In genomic region chr4:149914521-149915115, GRCh38 we compare ENCODE assay signal across 8 cellular contexts.
DNase-seq lines count a peak whose midpoint lies in the region; FAIRE-seq and TF ChIP-seq lines count a peak whose summit lies in the region.

No MANE protein-coding gene starts in this region.

- intact Hi-C loops in activated CD4-positive, alpha-beta memory T cell treated with anti-CD3 and anti-CD28 coated beads for 36 hours (cut with micrococcal nuclease), result no loop called here

- TF ChIP-seq CTCF in BE2C (IDR thresholded peaks at IDR 0.05; ENCODE audit: low read depth, low read length) (peak; percentile 97), GM12864 (IDR thresholded peaks at IDR 0.05; ENCODE audit: low read depth, low read length, missing control alignments) (peak; percentile 82), HFF-Myc (IDR thresholded peaks at IDR 0.05; ENCODE audit: low read depth, low read length, missing control alignments) (peak; percentile 88), keratinocyte (optimal IDR thresholded peaks at IDR 0.05 in 1 of 3, IDR thresholded peaks at IDR 0.05 in 1 of 3, conservative IDR thresholded peaks at IDR 0.05 in 1 of 3; ENCODE audit: extremely low read depth in 1 of 3, insufficient read depth in 2 of 3, low read length in 3 of 3) (peak; percentile 58 to 69 (median 67))

- no peak overlapping the region for H3K4me3 Mint-ChIP-seq in activated CD4-positive, alpha-beta memory T cell treated with anti-CD3 and anti-CD28 coated beads for 36 hours

- H3K27ac Mint-ChIP-seq in activated CD4-positive, alpha-beta memory T cell treated with anti-CD3 and anti-CD28 coated beads for 36 hours, result no peak overlapping the region

- no peaks in the 10 kb centered on the region for H3K9me1 ChIP-seq in keratinocyte (ENCODE audit: control insufficient read depth, extremely low read depth, insufficient read depth, low read length)

- no peak overlapping the region for H3K4me2 ChIP-seq in keratinocyte (ENCODE audit: control insufficient read depth, extremely low read depth, insufficient read depth, low read depth, low read length)

- H3K27me3 ChIP-seq in BE2C (no peaks in the 10 kb centered on the region), keratinocyte (ENCODE audit: control insufficient read depth, extremely low read depth, insufficient read depth, low read length) (no peaks in the 10 kb centered on the region)

- H3K36me3 Mint-ChIP-seq in activated CD4-positive, alpha-beta memory T cell treated with anti-CD3 and anti-CD28 coated beads for 36 hours, result no peaks in the 10 kb centered on the region

- no peaks in the 10 kb centered on the region for H3K4me1 Mint-ChIP-seq in activated CD4-positive, alpha-beta memory T cell treated with anti-CD3 and anti-CD28 coated beads for 36 hours (ENCODE audit: low read depth)

- H3K9ac ChIP-seq in keratinocyte (ENCODE audit: control insufficient read depth, extremely low read depth, insufficient read depth, low read length), result no peak overlapping the region

- no peaks in the 10 kb centered on the region for H3K36me3 ChIP-seq in BE2C
- no peaks in the 10 kb centered on the region for H3K36me3 ChIP-seq in keratinocyte (ENCODE audit: control insufficient read depth in 2 of 2, extremely low read depth in 1 of 2, insufficient read depth in 2 of 2, low read length in 2 of 2)

- no peaks in the 10 kb centered on the region for H4K20me1 ChIP-seq in keratinocyte (ENCODE audit: control insufficient read depth, extremely low read depth, insufficient read depth, low read length)

- dilution Hi-C loops in keratinocyte (cut with MboI; ENCODE audit: extremely low pct_ligation_motif_present, low sequenced_read_pairs), result no loop called here

- H3K4me3 ChIP-seq in BE2C (ENCODE audit: low read depth, low read length) (no peak overlapping the region), GM12864 (ENCODE audit: low read depth, low read length) (no peak overlapping the region), HFF-Myc (replicated peaks; ENCODE audit: low read depth, low read length) (no peak overlapping the region), keratinocyte (ENCODE audit: control insufficient read depth in 2 of 3, extremely low read depth in 1 of 3, insufficient read depth in 2 of 3, low read depth in 1 of 3, low read length in 3 of 3) (no peak overlapping the region)

- peak; percentile 55 for FAIRE-seq in keratinocyte (lab: Jason Lieb, UNC)

- CTCF ChIA-PET in activated CD4-positive, alpha-beta memory T cell treated with anti-CD3 and anti-CD28 coated beads for 36 hours (lab: Charles Lee), result no interaction called here

- H3K4me1 ChIP-seq in BE2C (peaks cover 9% of the 10 kb centered on the region), keratinocyte (ENCODE audit: control insufficient read depth, extremely low read depth, insufficient read depth, low read length) (no peaks in the 10 kb centered on the region)

- POLR2A ChIA-PET in activated CD4-positive, alpha-beta memory T cell treated with anti-CD3 and anti-CD28 coated beads for 36 hours (lab: Charles Lee), result no interaction called here

- peaks cover 5% of the 10 kb centered on the region for H3K27me3 Mint-ChIP-seq in activated CD4-positive, alpha-beta memory T cell treated with anti-CD3 and anti-CD28 coated beads for 36 hours

- no peak overlapping the region for H3K27ac ChIP-seq in keratinocyte (ENCODE audit: control insufficient read depth, insufficient read depth, low read length)

- H3K9me3 Mint-ChIP-seq in activated CD4-positive, alpha-beta memory T cell treated with anti-CD3 and anti-CD28 coated beads for 36 hours, result no peaks in the 10 kb centered on the region

- DNase-seq in BE2C (peak; percentile 86), GM12864 (ENCODE audit: low read depth) (peak; percentile 5), HFF-Myc (ENCODE audit: extremely low read depth, low read depth) (peak; percentile 56), MV-4-11 (lab: John Stamatoyannopoulos, UW) (peak; percentile 65), keratinocyte (ENCODE audit: low read depth, low spot score) (no peak), cerebellar nuclear complex (lab: John Stamatoyannopoulos, UW) (no peak), 8988T (no peak)
- DNase-seq in activated CD4-positive, alpha-beta memory T cell treated with anti-CD3 and anti-CD28 coated beads for 36 hours, result peak; percentile 15

- H3K9me3 ChIP-seq in BE2C (no peaks in the 10 kb centered on the region), keratinocyte (ENCODE audit: control insufficient read depth, low read depth, low read length) (no peaks in the 10 kb centered on the region)

- no peaks in the 10 kb centered on the region for H3K79me2 ChIP-seq in keratinocyte (ENCODE audit: control insufficient read depth, insufficient read depth, low read length)

- H2AFZ ChIP-seq in keratinocyte (ENCODE audit: control insufficient read depth, low read length), result no peak overlapping the region

Comparison
In these comparisons a context has a peak if more than half of its experiments do, and no peak if none do; other contexts are left out.
1. DNase-seq: peak in BE2C (single experiment), GM12864 (single experiment), HFF-Myc (single experiment), MV-4-11 (single experiment) and activated CD4-positive, alpha-beta memory T cell treated with anti-CD3 and anti-CD28 coated beads for 36 hours (single experiment); none in keratinocyte (single experiment), cerebellar nuclear complex (0 of 2) and 8988T (single experiment).
2. Peak in every context shown above with its lines, with median percentiles within 50 percentile points of each other: CTCF ChIP-seq.